In genomic region chr14:103593577-103593976, GRCh38 we compare ENCODE assay signal across 8 cellular contexts. TPM values are rescaled to one million over a fixed set of nuclear protein-coding genes. Genes with fewer than 3 reads are reported as not detected.
A peak's percentile ranks its signal among the peaks of the same experiment; 100 is the strongest.
DNase-seq lines count a peak whose midpoint lies in the region; ATAC-seq and TF ChIP-seq lines count a peak whose summit lies in the region.

No MANE protein-coding gene starts in this region.

- ATAC-seq in HG02981 (IDR thresholded peaks at IDR 0.05; ENCODE audit: unreplicated experiment) (peak; percentile 78), foreskin keratinocyte (no peak)
- peak; percentile 54 for ATAC-seq in activated naive CD8-positive, alpha-beta T cell treated with anti-CD3 and anti-CD28 coated beads, Interleukin-2, amount 10 ng/mL, durations not matched to agents 7 days and 5 days (ENCODE audit: low read depth)

- POLR2A ChIA-PET in activated naive CD8-positive, alpha-beta T cell treated with anti-CD3 and anti-CD28 coated beads, Interleukin-2, amount 10 ng/mL, durations not matched to agents 7 days and 5 days (lab: Charles Lee): interaction anchor here (1.0 kb wide), 1 partner anchor 29 kb away, joined by 3 read pairs; no protein-coding TSS in a partner anchor

- H3K27ac ChIP-seq in foreskin keratinocyte: no peak overlapping the region

- no peak overlapping the region for H3K4me3 Mint-ChIP-seq in activated T-cell treated with anti-CD3 and anti-CD28 coated beads, Interleukin-2, amount 50 U/mL, for 24 hours
- H3K4me3 Mint-ChIP-seq in activated naive CD8-positive, alpha-beta T cell treated with anti-CD3 and anti-CD28 coated beads, Interleukin-2, amount 10 ng/mL, durations not matched to agents 7 days and 5 days: no peak overlapping the region

- H3K4me1 Mint-ChIP-seq in activated T-cell treated with anti-CD3 and anti-CD28 coated beads, Interleukin-2, amount 50 U/mL, for 24 hours (ENCODE audit: low read depth): peaks cover 7% of the 10 kb centered on the region
- peaks cover 3% of the 10 kb centered on the region for H3K4me1 Mint-ChIP-seq in activated naive CD8-positive, alpha-beta T cell treated with anti-CD3 and anti-CD28 coated beads, Interleukin-2, amount 10 ng/mL, durations not matched to agents 7 days and 5 days

- DNase-seq in activated T-cell treated with anti-CD3 and anti-CD28 coated beads, Interleukin-2, amount 50 U/mL, for 24 hours: no peak
- DNase-seq in activated T-cell treated with anti-CD3 and anti-CD28 coated beads, Interleukin-2, amount 50 U/mL, for 48 hours: no peak
- no peak for DNase-seq in activated naive CD8-positive, alpha-beta T cell treated with anti-CD3 and anti-CD28 coated beads, Interleukin-2, amount 10 ng/mL, durations not matched to agents 7 days and 5 days
- peak; percentile 21 for DNase-seq in superior temporal gyrus (ENCODE audit: extremely low spot score)
- no peak for DNase-seq in HT-29 (ENCODE audit: low spot score)
- DNase-seq in stimulated activated naive CD4-positive, alpha-beta T cell treated with Interleukin-2 at 50 U/mL for 16 hours (lab: John Stamatoyannopoulos, UW): no peak
- no peak for DNase-seq in foreskin keratinocyte

- H3K9me3 Mint-ChIP-seq in activated T-cell treated with anti-CD3 and anti-CD28 coated beads, Interleukin-2, amount 50 U/mL, for 24 hours: no peaks in the 10 kb centered on the region
- no peaks in the 10 kb centered on the region for H3K9me3 Mint-ChIP-seq in activated naive CD8-positive, alpha-beta T cell treated with anti-CD3 and anti-CD28 coated beads, Interleukin-2, amount 10 ng/mL, durations not matched to agents 7 days and 5 days

- H3K27ac Mint-ChIP-seq in activated T-cell treated with anti-CD3 and anti-CD28 coated beads, Interleukin-2, amount 50 U/mL, for 24 hours: peak overlapping the region; percentile 18
- no peak overlapping the region for H3K27ac Mint-ChIP-seq in activated naive CD8-positive, alpha-beta T cell treated with anti-CD3 and anti-CD28 coated beads, Interleukin-2, amount 10 ng/mL, durations not matched to agents 7 days and 5 days

- no peaks in the 10 kb centered on the region for H3K27me3 Mint-ChIP-seq in activated T-cell treated with anti-CD3 and anti-CD28 coated beads, Interleukin-2, amount 50 U/mL, for 24 hours
- no peaks in the 10 kb centered on the region for H3K27me3 Mint-ChIP-seq in activated naive CD8-positive, alpha-beta T cell treated with anti-CD3 and anti-CD28 coated beads, Interleukin-2, amount 10 ng/mL, durations not matched to agents 7 days and 5 days

- H3K36me3 Mint-ChIP-seq in activated T-cell treated with anti-CD3 and anti-CD28 coated beads, Interleukin-2, amount 50 U/mL, for 24 hours (ENCODE audit: low read depth): peaks cover 21% of the 10 kb centered on the region
- peaks cover 6% of the 10 kb centered on the region for H3K36me3 Mint-ChIP-seq in activated naive CD8-positive, alpha-beta T cell treated with anti-CD3 and anti-CD28 coated beads, Interleukin-2, amount 10 ng/mL, durations not matched to agents 7 days and 5 days

- H3K4me1 ChIP-seq in foreskin keratinocyte: peaks cover 12% of the 10 kb centered on the region

- H3K27me3 ChIP-seq in foreskin keratinocyte: no peaks in the 10 kb centered on the region

- no peak for TF ChIP-seq CTCF in foreskin keratinocyte (conservative IDR thresholded peaks at IDR 0.05)

RNA-seq across cellular contexts. Expression of gene COA8, which starts 30.8 kb away (rescaled TPM):
- total RNA-seq in activated naive CD8-positive, alpha-beta T cell treated with anti-CD3 and anti-CD28 coated beads, Interleukin-2, amount 10 ng/mL, durations not matched to agents 7 days and 5 days: 10 to 100 TPM; 26.7 to 29.5 TPM
- 11.2 and 15.3 TPM in 2 replicates for total RNA-seq in HT-29 (2014; rRNA removed; shearing (Covaris generic))
- 46.2 and 46.5 TPM in 2 replicates for total RNA-seq in foreskin keratinocyte
- 76.4 and 88.0 TPM in 2 replicates for polyA plus RNA-seq in foreskin keratinocyte

RNA-seq across cellular contexts. Expression of gene BAG5, which starts 31.1 kb away (rescaled TPM):
- 10 to 100 TPM; 31.7 to 32.3 TPM for total RNA-seq in activated naive CD8-positive, alpha-beta T cell treated with anti-CD3 and anti-CD28 coated beads, Interleukin-2, amount 10 ng/mL, durations not matched to agents 7 days and 5 days
- 11.7 and 12.1 TPM in 2 replicates for total RNA-seq in HT-29 (2014; rRNA removed; shearing (Covaris generic))
- total RNA-seq in foreskin keratinocyte: 25.7 and 28.0 TPM in 2 replicates
- 9.0 and 11.1 TPM in 2 replicates for polyA plus RNA-seq in foreskin keratinocyte

RNA-seq across cellular contexts. Expression of gene KLC1, which starts 35.4 kb away (rescaled TPM):
- total RNA-seq in activated naive CD8-positive, alpha-beta T cell treated with anti-CD3 and anti-CD28 coated beads, Interleukin-2, amount 10 ng/mL, durations not matched to agents 7 days and 5 days: 100 to 1,000 TPM; 197 to 200 TPM
- total RNA-seq in HT-29 (2014; rRNA removed; shearing (Covaris generic)): 93.5 and 102 TPM in 2 replicates
- total RNA-seq in foreskin keratinocyte: 113 and 118 TPM in 2 replicates
- 66.8 and 77.5 TPM in 2 replicates for polyA plus RNA-seq in foreskin keratinocyte
